ENCODE assay signal across 3 cellular contexts in the genomic region with DNA sequence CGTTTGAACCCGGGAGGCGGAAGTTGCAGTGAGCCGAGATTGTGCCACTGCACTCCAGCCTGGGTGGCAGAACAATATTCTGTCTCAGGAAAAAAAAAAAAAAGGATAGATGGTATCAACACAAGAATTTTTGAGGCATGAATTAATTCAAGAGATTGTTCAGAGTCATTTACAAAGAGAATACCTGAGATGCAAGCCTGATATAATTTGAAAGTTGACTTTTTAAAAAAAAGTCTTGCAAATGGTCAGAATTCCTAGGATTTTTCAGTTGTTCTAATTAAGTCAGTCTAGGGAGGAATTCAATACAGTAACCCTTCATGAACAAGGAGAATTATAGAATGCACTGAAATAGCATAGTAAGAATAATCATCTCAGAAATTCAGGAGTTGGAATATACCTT.
TF ChIP-seq lines count a peak whose summit lies in the region.

No MANE protein-coding gene starts in this region.

TF ChIP-seq in A549, 52 proteins besides CTCF, POLR2A, EP300 and RAD21:
- no peak for TF ChIP-seq CHD2 (IDR thresholded peaks at IDR 0.05; ENCODE audit: low read length, partially characterized antibody)
- TF ChIP-seq, protein P1, sequence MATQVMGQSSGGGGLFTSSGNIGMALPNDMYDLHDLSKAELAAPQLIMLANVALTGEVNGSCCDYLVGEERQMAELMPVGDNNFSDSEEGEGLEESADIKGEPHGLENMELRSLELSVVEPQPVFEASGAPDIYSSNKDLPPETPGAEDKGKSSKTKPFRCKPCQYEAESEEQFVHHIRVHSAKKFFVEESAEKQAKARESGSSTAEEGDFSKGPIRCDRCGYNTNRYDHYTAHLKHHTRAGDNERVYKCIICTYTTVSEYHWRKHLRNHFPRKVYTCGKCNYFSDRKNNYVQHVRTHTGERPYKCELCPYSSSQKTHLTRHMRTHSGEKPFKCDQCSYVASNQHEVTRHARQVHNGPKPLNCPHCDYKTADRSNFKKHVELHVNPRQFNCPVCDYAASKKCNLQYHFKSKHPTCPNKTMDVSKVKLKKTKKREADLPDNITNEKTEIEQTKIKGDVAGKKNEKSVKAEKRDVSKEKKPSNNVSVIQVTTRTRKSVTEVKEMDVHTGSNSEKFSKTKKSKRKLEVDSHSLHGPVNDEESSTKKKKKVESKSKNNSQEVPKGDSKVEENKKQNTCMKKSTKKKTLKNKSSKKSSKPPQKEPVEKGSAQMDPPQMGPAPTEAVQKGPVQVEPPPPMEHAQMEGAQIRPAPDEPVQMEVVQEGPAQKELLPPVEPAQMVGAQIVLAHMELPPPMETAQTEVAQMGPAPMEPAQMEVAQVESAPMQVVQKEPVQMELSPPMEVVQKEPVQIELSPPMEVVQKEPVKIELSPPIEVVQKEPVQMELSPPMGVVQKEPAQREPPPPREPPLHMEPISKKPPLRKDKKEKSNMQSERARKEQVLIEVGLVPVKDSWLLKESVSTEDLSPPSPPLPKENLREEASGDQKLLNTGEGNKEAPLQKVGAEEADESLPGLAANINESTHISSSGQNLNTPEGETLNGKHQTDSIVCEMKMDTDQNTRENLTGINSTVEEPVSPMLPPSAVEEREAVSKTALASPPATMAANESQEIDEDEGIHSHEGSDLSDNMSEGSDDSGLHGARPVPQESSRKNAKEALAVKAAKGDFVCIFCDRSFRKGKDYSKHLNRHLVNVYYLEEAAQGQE (IDR thresholded peaks at IDR 0.05): no peak

TF ChIP-seq in IMR-90, 13 proteins besides CTCF, POLR2A, EP300 and RAD21:
- TF ChIP-seq, protein P2, sequence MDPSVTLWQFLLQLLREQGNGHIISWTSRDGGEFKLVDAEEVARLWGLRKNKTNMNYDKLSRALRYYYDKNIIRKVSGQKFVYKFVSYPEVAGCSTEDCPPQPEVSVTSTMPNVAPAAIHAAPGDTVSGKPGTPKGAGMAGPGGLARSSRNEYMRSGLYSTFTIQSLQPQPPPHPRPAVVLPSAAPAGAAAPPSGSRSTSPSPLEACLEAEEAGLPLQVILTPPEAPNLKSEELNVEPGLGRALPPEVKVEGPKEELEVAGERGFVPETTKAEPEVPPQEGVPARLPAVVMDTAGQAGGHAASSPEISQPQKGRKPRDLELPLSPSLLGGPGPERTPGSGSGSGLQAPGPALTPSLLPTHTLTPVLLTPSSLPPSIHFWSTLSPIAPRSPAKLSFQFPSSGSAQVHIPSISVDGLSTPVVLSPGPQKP (IDR thresholded peaks at IDR 0.05; ENCODE audit: borderline replicate concordance, low read depth, low read length): no peak
- TF ChIP-seq CEBPB (IDR thresholded peaks at IDR 0.05; ENCODE audit: low read depth, low read length) (no peak), RFX5 (IDR thresholded peaks at IDR 0.05; ENCODE audit: low read depth, low read length) (no peak)

TF ChIP-seq in endothelial cell of umbilical vein, 7 proteins besides CTCF, POLR2A, EP300 and RAD21:
- TF ChIP-seq FOS (IDR thresholded peaks at IDR 0.05; ENCODE audit: borderline replicate concordance, insufficient read depth, low read length) (no peak), POLR2AphosphoS5 (IDR thresholded peaks at IDR 0.05; ENCODE audit: insufficient read depth, low read depth, low read length) (no peak), MYC (IDR thresholded peaks at IDR 0.05; ENCODE audit: low read depth, low read length) (no peak), GATA2 (IDR thresholded peaks at IDR 0.05; ENCODE audit: insufficient read depth, insufficient read length, low read depth, low read length) (no peak), EZH2 (IDR thresholded peaks at IDR 0.05; ENCODE audit: borderline replicate concordance, low read depth, low read length, severe bottlenecking) (no peak), JUN (IDR thresholded peaks at IDR 0.05; ENCODE audit: borderline replicate concordance, insufficient read depth, insufficient read length, low read depth) (no peak)
- TF ChIP-seq, protein P3, sequence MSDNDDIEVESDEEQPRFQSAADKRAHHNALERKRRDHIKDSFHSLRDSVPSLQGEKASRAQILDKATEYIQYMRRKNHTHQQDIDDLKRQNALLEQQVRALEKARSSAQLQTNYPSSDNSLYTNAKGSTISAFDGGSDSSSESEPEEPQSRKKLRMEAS (IDR thresholded peaks at IDR 0.05; ENCODE audit: insufficient read depth, insufficient read length): no peak
